18 cellular contexts compared by ENCODE assay signal in the genomic region with DNA sequence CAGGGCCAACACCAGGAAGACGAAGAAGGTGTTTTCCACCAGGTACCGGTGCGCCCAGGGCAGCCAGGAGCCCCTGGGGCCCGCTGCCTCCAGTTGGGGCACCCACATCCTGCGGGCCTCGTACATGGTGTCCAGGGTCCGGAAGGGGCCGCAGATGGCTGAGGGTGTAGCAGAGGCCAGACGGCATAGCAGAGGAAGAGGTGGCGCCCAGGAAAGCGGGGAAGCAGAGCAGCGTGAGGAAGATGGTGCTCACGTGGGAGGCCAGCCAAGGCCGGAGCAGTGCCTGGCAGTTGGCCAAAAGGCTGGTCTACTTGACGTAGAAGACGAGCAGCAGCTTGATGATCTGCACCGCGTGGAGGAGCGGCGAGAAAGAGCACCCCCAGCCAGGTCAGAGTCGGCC.
"Had no signal": no experiment of that assay in that cellular context is flagged by ENCODE, and none has a peak within 500 bp of the region (broad histone marks: within the 10 kb centered on the region; RNA-seq: fewer than 3 reads in every experiment).

No MANE protein-coding gene starts in this region.

- H3K27me3 ChIP-seq: cardiac muscle cell, hepatocyte, suprapubic skin, vagina had no signal

- H3K9me3 ChIP-seq: suprapubic skin, vagina had no signal

- DNase-seq: activated CD4-positive, alpha-beta T cell treated with anti-CD3 and anti-CD28 coated beads, Interleukin-2, amount 10 ng/mL, durations not matched to agents 24 days and 14 days; activated CD8-positive, alpha-beta T cell treated with anti-CD3 and anti-CD28 coated beads for 36 hours; activated naive CD4-positive, alpha-beta T cell; activated naive CD8-positive, alpha-beta T cell treated with anti-CD3 and anti-CD28 coated beads, Interleukin-2, amount 10 ng/mL, durations not matched to agents 7 days and 5 days; activated T-cell treated with anti-CD3 and anti-CD28 coated beads, Interleukin-2, amount 50 U/mL, for 1 hour; dermis blood vessel endothelial cell; effector memory CD8-positive, alpha-beta T cell; foreskin fibroblast; stimulated activated CD4-positive, alpha-beta T cell treated with anti-CD3 and anti-CD28 coated beads, Interleukin-2, amount 100 ng/mL, for 48 hours; stimulated activated naive CD8-positive, alpha-beta T cell treated with anti-CD3 and anti-CD28 coated beads, Interleukin-15, amount 100 ng/mL, for 72 hours; trophoblast cell had no signal

- H3K27ac ChIP-seq: cardiac muscle cell, hepatocyte, skin epidermis, suprapubic skin, vagina had no signal

- H3K79me2 ChIP-seq: hepatocyte had no signal

- H3K4me3 ChIP-seq: cardiac muscle cell, hepatocyte, skin epidermis, suprapubic skin, vagina had no signal

- H3K4me2 ChIP-seq: hepatocyte had no signal

- H2AFZ ChIP-seq: hepatocyte had no signal

- H3K4me1 ChIP-seq: suprapubic skin, vagina had no signal

- H3K36me3 ChIP-seq: cardiac muscle cell, suprapubic skin, vagina had no signal

- ATAC-seq: activated CD8-positive, alpha-beta T cell treated with anti-CD3 and anti-CD28 coated beads for 36 hours; activated T-helper 17 cell treated with anti-CD3 and anti-CD28 coated beads, Interleukin-2, amount 50 U/mL, for 72 hours; effector memory CD8-positive, alpha-beta T cell; left lobe of liver; stimulated activated naive CD8-positive, alpha-beta T cell treated with anti-CD3 and anti-CD28 coated beads, Interleukin-15, amount 100 ng/mL, for 72 hours had no signal
